Comparison of ENCODE assay signal across 8 cellular contexts in genomic region chr12:106304001-106304421, GRCh38. TPM values are rescaled to one million over a fixed set of nuclear protein-coding genes. Genes with fewer than 3 reads are reported as not detected.
DNase-seq lines count a peak whose midpoint lies in the region; ATAC-seq and TF ChIP-seq lines count a peak whose summit lies in the region.

No MANE protein-coding gene starts in this region.

- H3K36me3 Mint-ChIP-seq in activated CD8-positive, alpha-beta memory T cell treated with anti-CD3 and anti-CD28 coated beads, Interleukin-2, amount 10 ng/mL, durations not matched to agents 7 days and 5 days: no peaks in the 10 kb centered on the region
- H3K36me3 Mint-ChIP-seq in memory B cell: peaks cover 19% of the 10 kb centered on the region

- no peaks in the 10 kb centered on the region for H3K9me3 Mint-ChIP-seq in activated CD8-positive, alpha-beta memory T cell treated with anti-CD3 and anti-CD28 coated beads, Interleukin-2, amount 10 ng/mL, durations not matched to agents 7 days and 5 days (ENCODE audit: low read depth)
- H3K9me3 Mint-ChIP-seq in memory B cell: no peaks in the 10 kb centered on the region

- H3K9me3 ChIP-seq in thoracic aorta: no peaks in the 10 kb centered on the region

- H3K27me3 Mint-ChIP-seq in activated CD8-positive, alpha-beta memory T cell treated with anti-CD3 and anti-CD28 coated beads, Interleukin-2, amount 10 ng/mL, durations not matched to agents 7 days and 5 days: no peaks in the 10 kb centered on the region
- H3K27me3 Mint-ChIP-seq in memory B cell: no peaks in the 10 kb centered on the region

- ATAC-seq in activated CD8-positive, alpha-beta memory T cell treated with anti-CD3 and anti-CD28 coated beads, Interleukin-2, amount 10 ng/mL, durations not matched to agents 7 days and 5 days: no peak
- ATAC-seq in memory B cell (ENCODE audit: low read depth): no peak
- no peak for ATAC-seq in thoracic aorta (ENCODE audit: insufficient number of reproducible peaks, low FRiP score, low read depth)
- ATAC-seq in GM19463 (IDR thresholded peaks at IDR 0.05; ENCODE audit: unreplicated experiment): no peak

- peak overlapping the region; percentile 94 for H3K4me3 ChIP-seq in thoracic aorta

- CTCF ChIA-PET in activated CD8-positive, alpha-beta memory T cell treated with anti-CD3 and anti-CD28 coated beads, Interleukin-2, amount 10 ng/mL, durations not matched to agents 7 days and 5 days (lab: Charles Lee): interaction anchor here (1.7 to 2.3 kb wide), 2 partner anchors 54 to 77 kb away, joined by 5 to 8 read pairs; partner anchors contain the start of gene POLR3B

- no peak for TF ChIP-seq CTCF in thoracic aorta (IDR thresholded peaks at IDR 0.05)

- peak overlapping the region; percentile 44 for H3K4me3 Mint-ChIP-seq in activated CD8-positive, alpha-beta memory T cell treated with anti-CD3 and anti-CD28 coated beads, Interleukin-2, amount 10 ng/mL, durations not matched to agents 7 days and 5 days
- H3K4me3 Mint-ChIP-seq in memory B cell: peak overlapping the region; percentile 99

- peak overlapping the region in 1 of 2 donors; percentile 91 for H3K27ac ChIP-seq in thoracic aorta

- peak overlapping the region; percentile 34 for H3K27ac Mint-ChIP-seq in activated CD8-positive, alpha-beta memory T cell treated with anti-CD3 and anti-CD28 coated beads, Interleukin-2, amount 10 ng/mL, durations not matched to agents 7 days and 5 days
- H3K27ac Mint-ChIP-seq in memory B cell: peak overlapping the region; percentile 99

- DNase-seq in activated CD8-positive, alpha-beta memory T cell treated with anti-CD3 and anti-CD28 coated beads, Interleukin-2, amount 10 ng/mL, durations not matched to agents 7 days and 5 days: no peak
- no peak for DNase-seq in activated CD8-positive, alpha-beta memory T cell treated with anti-CD3 and anti-CD28 coated beads, Interleukin-2, amount 50 U/mL, for 48 hours
- DNase-seq in amniotic epithelial cell (ENCODE audit: low read depth): peak; percentile 38
- DNase-seq in memory B cell (ENCODE audit: low spot score in 2 of 2): no peak
- no peak for DNase-seq in thoracic aorta (ENCODE audit: low spot score)
- no peak for DNase-seq in cerebellar nuclear complex (lab: John Stamatoyannopoulos, UW)
- DNase-seq in activated CD8-positive, alpha-beta memory T cell treated with anti-CD3 and anti-CD28 coated beads for 24 hours: no peak

- no peaks in the 10 kb centered on the region for H3K27me3 ChIP-seq in thoracic aorta (replicated peaks; ENCODE audit: insufficient read depth)

- no peaks in the 10 kb centered on the region for H3K36me3 ChIP-seq in thoracic aorta

- peaks cover 15 to 40% of the 10 kb centered on the region in 2 donors for H3K4me1 ChIP-seq in thoracic aorta (ENCODE audit: control insufficient read depth in 1 of 2, low read depth in 2 of 2)

- H3K4me1 Mint-ChIP-seq in activated CD8-positive, alpha-beta memory T cell treated with anti-CD3 and anti-CD28 coated beads, Interleukin-2, amount 10 ng/mL, durations not matched to agents 7 days and 5 days: peaks cover 21% of the 10 kb centered on the region
- peaks cover 45% of the 10 kb centered on the region for H3K4me1 Mint-ChIP-seq in memory B cell

RNA-seq across cellular contexts. Expression of gene TCP11L2, which starts 1.5 kb away (rescaled TPM):
- total RNA-seq in activated CD8-positive, alpha-beta memory T cell treated with anti-CD3 and anti-CD28 coated beads, Interleukin-2, amount 10 ng/mL, durations not matched to agents 7 days and 5 days: 1 to 10 TPM; 6.4 to 6.8 TPM
- 10 to 100 TPM; 23.1 to 23.2 TPM for total RNA-seq in thoracic aorta

RNA-seq across cellular contexts. Expression of gene POLR3B, which starts 53.5 kb away (rescaled TPM):
- 1 to 10 TPM; 3.7 to 6.3 TPM for total RNA-seq in activated CD8-positive, alpha-beta memory T cell treated with anti-CD3 and anti-CD28 coated beads, Interleukin-2, amount 10 ng/mL, durations not matched to agents 7 days and 5 days
- total RNA-seq in thoracic aorta: 1 to 10 TPM; 7.7 to 7.8 TPM

RNA-seq across cellular contexts. Expression of gene CKAP4, which starts 56.2 kb away (rescaled TPM):
- 1 to 10 TPM; 1.1 to 3.7 TPM for total RNA-seq in activated CD8-positive, alpha-beta memory T cell treated with anti-CD3 and anti-CD28 coated beads, Interleukin-2, amount 10 ng/mL, durations not matched to agents 7 days and 5 days
- total RNA-seq in thoracic aorta: 10 to 100 TPM; 81.4 to 85.1 TPM

Comparison
In these comparisons a context has a peak if more than half of its experiments do, and no peak if none do; other contexts are left out.
1. RNA of gene CKAP4, which starts 56.2 kb away (total RNA-seq): 81.4 to 85.1 TPM in thoracic aorta; 1.1 to 3.7 TPM in activated CD8-positive, alpha-beta memory T cell treated with anti-CD3 and anti-CD28 coated beads, Interleukin-2, amount 10 ng/mL, durations not matched to agents 7 days and 5 days; every median in the first group is over 10 times any median in the second.